In genomic region chr4:82898322-82899243, GRCh38 we compare ENCODE assay signal across 8 cellular contexts. TPM values are rescaled to one million over a fixed set of nuclear protein-coding genes. Genes with fewer than 3 reads are reported as not detected.
DNase-seq lines count a peak whose midpoint lies in the region; ATAC-seq and TF ChIP-seq lines count a peak whose summit lies in the region.

No MANE protein-coding gene starts in this region.

- H3K27me3 Mint-ChIP-seq in activated naive CD8-positive, alpha-beta T cell treated with anti-CD3 and anti-CD28 coated beads, Interleukin-2, amount 10 ng/mL, durations not matched to agents 7 days and 5 days, result no peaks in the 10 kb centered on the region
- H3K27me3 Mint-ChIP-seq in activated naive CD8-positive, alpha-beta T cell treated with anti-CD3 and anti-CD28 coated beads for 36 hours, result no peaks in the 10 kb centered on the region
- H3K27me3 Mint-ChIP-seq in endothelial cell (ENCODE audit: unreplicated experiment), result no peaks in the 10 kb centered on the region

- H3K9me3 ChIP-seq in NT2/D1 (ENCODE audit: insufficient read depth, low read length) (no peaks in the 10 kb centered on the region), neuron (ENCODE audit: low read length) (no peaks in the 10 kb centered on the region)

- H3K9ac ChIP-seq in NT2/D1 (ENCODE audit: insufficient read length, low read depth), result peak overlapping the region; percentile 88

- no peak for TF ChIP-seq CTCF in endothelial cell (IDR thresholded peaks at IDR 0.05; ENCODE audit: unreplicated experiment)

- ATAC-seq in activated naive CD8-positive, alpha-beta T cell treated with anti-CD3 and anti-CD28 coated beads, Interleukin-2, amount 10 ng/mL, durations not matched to agents 7 days and 5 days (ENCODE audit: low read depth), result no peak

- H2AFZ ChIP-seq in neuron (ENCODE audit: low read depth, low read length), result no peak overlapping the region

- H3K27me3 ChIP-seq in NT2/D1 (ENCODE audit: insufficient read depth, insufficient read length) (no peaks in the 10 kb centered on the region), neuron (ENCODE audit: insufficient read depth, low read length) (no peaks in the 10 kb centered on the region)

- peaks cover 37% of the 10 kb centered on the region for H3K4me1 Mint-ChIP-seq in activated naive CD8-positive, alpha-beta T cell treated with anti-CD3 and anti-CD28 coated beads, Interleukin-2, amount 10 ng/mL, durations not matched to agents 7 days and 5 days
- H3K4me1 Mint-ChIP-seq in activated naive CD8-positive, alpha-beta T cell treated with anti-CD3 and anti-CD28 coated beads for 36 hours, result peaks cover 34% of the 10 kb centered on the region
- H3K4me1 Mint-ChIP-seq in endothelial cell (ENCODE audit: unreplicated experiment), result peaks cover 13% of the 10 kb centered on the region

- H3K4me3 ChIP-seq in NT2/D1 (ENCODE audit: insufficient read length, low read depth), result peak overlapping the region; percentile 84
- H3K4me3 ChIP-seq in neuron (ENCODE audit: low read length), result peak overlapping the region; percentile 65

- H3K4me3 Mint-ChIP-seq in activated naive CD8-positive, alpha-beta T cell treated with anti-CD3 and anti-CD28 coated beads, Interleukin-2, amount 10 ng/mL, durations not matched to agents 7 days and 5 days, result no peak overlapping the region
- no peak overlapping the region for H3K4me3 Mint-ChIP-seq in activated naive CD8-positive, alpha-beta T cell treated with anti-CD3 and anti-CD28 coated beads for 36 hours
- H3K4me3 Mint-ChIP-seq in endothelial cell (ENCODE audit: unreplicated experiment), result no peak overlapping the region

- no peaks in the 10 kb centered on the region for H3K4me1 ChIP-seq in NT2/D1 (ENCODE audit: insufficient read depth, insufficient read length)
- peaks cover 25% of the 10 kb centered on the region for H3K4me1 ChIP-seq in neuron (ENCODE audit: insufficient read depth, low read length)

- peak overlapping the region; percentile 9 for H3K27ac Mint-ChIP-seq in activated naive CD8-positive, alpha-beta T cell treated with anti-CD3 and anti-CD28 coated beads, Interleukin-2, amount 10 ng/mL, durations not matched to agents 7 days and 5 days
- H3K27ac Mint-ChIP-seq in activated naive CD8-positive, alpha-beta T cell treated with anti-CD3 and anti-CD28 coated beads for 36 hours, result no peak overlapping the region
- H3K27ac Mint-ChIP-seq in endothelial cell (ENCODE audit: unreplicated experiment), result peak overlapping the region; percentile 42

- H3K36me3 Mint-ChIP-seq in activated naive CD8-positive, alpha-beta T cell treated with anti-CD3 and anti-CD28 coated beads, Interleukin-2, amount 10 ng/mL, durations not matched to agents 7 days and 5 days, result peaks cover 26% of the 10 kb centered on the region
- peaks cover 22% of the 10 kb centered on the region for H3K36me3 Mint-ChIP-seq in activated naive CD8-positive, alpha-beta T cell treated with anti-CD3 and anti-CD28 coated beads for 36 hours
- peaks cover 9% of the 10 kb centered on the region for H3K36me3 Mint-ChIP-seq in endothelial cell (ENCODE audit: low read depth, unreplicated experiment)

- no peaks in the 10 kb centered on the region for H3K9me3 Mint-ChIP-seq in activated naive CD8-positive, alpha-beta T cell treated with anti-CD3 and anti-CD28 coated beads, Interleukin-2, amount 10 ng/mL, durations not matched to agents 7 days and 5 days
- H3K9me3 Mint-ChIP-seq in activated naive CD8-positive, alpha-beta T cell treated with anti-CD3 and anti-CD28 coated beads for 36 hours, result no peaks in the 10 kb centered on the region
- no peaks in the 10 kb centered on the region for H3K9me3 Mint-ChIP-seq in endothelial cell (ENCODE audit: unreplicated experiment)

- peaks cover 51% of the 10 kb centered on the region for H3K36me3 ChIP-seq in NT2/D1 (ENCODE audit: insufficient read depth, insufficient read length, low read length)
- H3K36me3 ChIP-seq in neuron (ENCODE audit: insufficient read depth, low read length), result peaks cover 40% of the 10 kb centered on the region

- no peak for DNase-seq in activated naive CD8-positive, alpha-beta T cell treated with anti-CD3 and anti-CD28 coated beads, Interleukin-2, amount 10 ng/mL, durations not matched to agents 7 days and 5 days
- DNase-seq in activated naive CD8-positive, alpha-beta T cell treated with anti-CD3 and anti-CD28 coated beads for 36 hours, result no peak
- no peak for DNase-seq in NT2/D1 (ENCODE audit: low read depth, low spot score)
- no peak for DNase-seq in endothelial cell (ENCODE audit: low spot score)
- DNase-seq in NCI-H1417 treated with DMSO at 0.1 percent for 48 hours (lab: John Stamatoyannopoulos, UW), result no peak
- no peak for DNase-seq in DMS79 (lab: John Stamatoyannopoulos, UW)
- DNase-seq in activated CD4-positive, alpha-beta T cell treated with anti-CD3 and anti-CD28 coated beads for 48 hours, result no peak

- POLR2A ChIA-PET in activated naive CD8-positive, alpha-beta T cell treated with anti-CD3 and anti-CD28 coated beads, Interleukin-2, amount 10 ng/mL, durations not matched to agents 7 days and 5 days (lab: Charles Lee), result interaction anchor here (2.9 to 4.7 kb wide), 2 partner anchors 8 to 113 kb away, joined by 25 to 39 read pairs; partner anchors contain the start of genes LIN54 and SEC31A

RNA-seq across cellular contexts. Expression of gene THAP9, which starts 2.0 kb away (rescaled TPM):
- total RNA-seq in activated naive CD8-positive, alpha-beta T cell treated with anti-CD3 and anti-CD28 coated beads, Interleukin-2, amount 10 ng/mL, durations not matched to agents 7 days and 5 days, result 1 to 10 TPM; 4.0 to 4.7 TPM
- total RNA-seq in activated naive CD8-positive, alpha-beta T cell treated with anti-CD3 and anti-CD28 coated beads for 36 hours, result 1 to 10 TPM; 3.8 to 4.9 TPM
- 5.1 TPM for total RNA-seq in endothelial cell (ENCODE audit: unreplicated experiment)

RNA-seq across cellular contexts. Expression of gene SEC31A, which starts 7.6 kb away (rescaled TPM):
- total RNA-seq in activated naive CD8-positive, alpha-beta T cell treated with anti-CD3 and anti-CD28 coated beads, Interleukin-2, amount 10 ng/mL, durations not matched to agents 7 days and 5 days, result 100 to 1,000 TPM; 118 to 122 TPM
- total RNA-seq in activated naive CD8-positive, alpha-beta T cell treated with anti-CD3 and anti-CD28 coated beads for 36 hours, result 10 to 100 TPM; 78.8 to 88.3 TPM
- total RNA-seq in endothelial cell (ENCODE audit: unreplicated experiment), result 172 TPM
